31 cellular contexts compared by ENCODE assay signal in the genomic region with DNA sequence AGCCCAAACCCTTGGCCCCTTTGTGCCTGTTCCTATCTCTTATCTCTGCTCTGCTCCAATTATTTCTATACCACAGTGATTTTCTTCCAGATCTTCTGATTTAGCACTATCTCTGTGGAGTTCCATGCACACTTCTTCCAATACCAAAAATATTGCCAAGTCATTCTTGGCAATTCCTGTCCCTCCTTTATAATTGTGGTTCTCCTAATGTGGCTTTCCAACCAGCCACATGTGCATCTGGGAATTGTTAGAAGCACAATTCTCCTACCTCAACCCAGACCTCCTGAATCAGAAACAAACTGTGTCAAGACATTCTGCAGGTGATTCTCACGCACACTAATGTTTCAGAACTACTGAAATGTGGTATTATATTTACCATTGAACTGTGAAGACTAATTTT.
"Had no signal": no experiment of that assay in that cellular context is flagged by ENCODE, and none has a peak within 500 bp of the region (broad histone marks: within the 10 kb centered on the region; RNA-seq: fewer than 3 reads in every experiment).

No MANE protein-coding gene starts in this region.

- H3K4me1 ChIP-seq: lower lobe of right lung, right atrium auricular region, testis, thyroid gland, transverse colon, upper lobe of left lung had no signal

- H3K27ac Mint-ChIP-seq: naive B cell; natural killer cell; nephron progenitor cell; neural progenitor cell; progenitor cell of endocrine pancreas; stimulated activated naive B cell treated with anti-CD40 and anti-IgM and Interleukin-4, amounts not matched to agents 10 μg/mL and 1 μg/mL and 100 μg/mL, for 72 hours had no signal

- H3K4me3 ChIP-seq: lower lobe of right lung, neural progenitor cell, ovary, right atrium auricular region, skin epidermis, stomach, testis, thyroid gland, transverse colon, upper lobe of left lung, vagina had no signal

- ATAC-seq: left lobe of liver; left ventricle myocardium superior; lower lobe of right lung; natural killer cell; sciatic nerve; stimulated activated naive B cell treated with anti-CD40 and anti-IgM and Interleukin-4, amounts not matched to agents 10 μg/mL and 1 μg/mL and 100 μg/mL, for 72 hours; stimulated activated naive CD8-positive, alpha-beta T cell treated with anti-CD3 and anti-CD28 coated beads, Interleukin-15, Interleukin-2, amounts not matched to agents 100 U/mL and 50 U/mL, for 24 hours had no signal

- H3K9me3 Mint-ChIP-seq: neural progenitor cell had no signal

- H3K36me3 Mint-ChIP-seq: naive B cell; natural killer cell; neural progenitor cell; stimulated activated naive B cell treated with anti-CD40 and anti-IgM and Interleukin-4, amounts not matched to agents 10 μg/mL and 1 μg/mL and 100 μg/mL, for 72 hours had no signal

- H3K4me1 Mint-ChIP-seq: naive B cell; natural killer cell; stimulated activated naive B cell treated with anti-CD40 and anti-IgM and Interleukin-4, amounts not matched to agents 10 μg/mL and 1 μg/mL and 100 μg/mL, for 72 hours had no signal

- H3K36me3 ChIP-seq: lower lobe of right lung, neural progenitor cell, neutrophil, ovary, right atrium auricular region, stomach, thyroid gland, transverse colon, upper lobe of left lung, vagina had no signal

- H3K4me2 ChIP-seq: neural progenitor cell had no signal

- H3K27me3 Mint-ChIP-seq: naive B cell; progenitor cell of endocrine pancreas; stimulated activated naive B cell treated with anti-CD40 and anti-IgM and Interleukin-4, amounts not matched to agents 10 μg/mL and 1 μg/mL and 100 μg/mL, for 72 hours had no signal

- DNase-seq: hypothalamus; islet precursor cell; left cardiac atrium; left ventricle myocardium superior; lower lobe of right lung; mammary epithelial cell; mesenchymal stem cell; naive B cell; natural killer cell; nephron progenitor cell; occipital lobe; ovary; stimulated activated CD4-positive, alpha-beta T cell treated with anti-CD3 and anti-CD28 coated beads, Interleukin-12 subunit alpha, Interleukin-12 subunit beta, amount 100 ng/mL, for 4 hours; stimulated activated CD4-positive, alpha-beta T cell treated with anti-CD3 and anti-CD28 coated beads, Interleukin-15, amount 100 ng/mL, for 24 hours; stimulated activated CD4-positive, alpha-beta T cell treated with anti-CD3 and anti-CD28 coated beads, Interleukin-2, amount 100 ng/mL, for 24 hours; stimulated activated CD4-positive, alpha-beta T cell treated with anti-CD3 and anti-CD28 coated beads, Interleukin-4, amount 100 ng/mL, for 1 hour; stimulated activated naive B cell treated with anti-CD40 and anti-IgM and Interleukin-4, amounts not matched to agents 10 μg/mL and 1 μg/mL and 100 μg/mL, for 72 hours; stimulated activated naive CD8-positive, alpha-beta T cell treated with anti-CD3 and anti-CD28 coated beads, Interleukin-15, Interleukin-2, amounts not matched to agents 100 U/mL and 50 U/mL, for 24 hours; stomach; testis; thyroid gland; transverse colon; upper lobe of left lung had no signal

- H3K27ac ChIP-seq: lower lobe of right lung, neural progenitor cell, neutrophil, ovary, right atrium auricular region, skin epidermis, stomach, testis, thyroid gland, transverse colon, upper lobe of left lung, vagina had no signal

- H3K9me3 ChIP-seq: lower lobe of right lung, neutrophil, ovary, right atrium auricular region, stomach, testis, thyroid gland, transverse colon, upper lobe of left lung, vagina had no signal

- H3K4me3 Mint-ChIP-seq: naive B cell; natural killer cell; nephron progenitor cell; neural progenitor cell; stimulated activated naive B cell treated with anti-CD40 and anti-IgM and Interleukin-4, amounts not matched to agents 10 μg/mL and 1 μg/mL and 100 μg/mL, for 72 hours had no signal

- H3K27me3 ChIP-seq: neural progenitor cell, neutrophil, ovary, right atrium auricular region, stomach, testis, thyroid gland, transverse colon, upper lobe of left lung, vagina had no signal
